Comparison of ENCODE assay signal across 9 cellular contexts in genomic region chr1:2543543-2544092, GRCh38. TPM values are rescaled to one million over a fixed set of nuclear protein-coding genes. Genes with fewer than 3 reads are reported as not detected.
DNase-seq lines count a peak whose midpoint lies in the region; ATAC-seq and TF ChIP-seq lines count a peak whose summit lies in the region.
"Had no signal": no experiment of that assay in that cellular context is flagged by ENCODE, and none has a peak within 500 bp of the region (broad histone marks: within the 10 kb centered on the region; RNA-seq: fewer than 3 reads in every experiment).

No MANE protein-coding gene starts in this region.

- H3K36me3 Mint-ChIP-seq in natural killer cell: no peaks in the 10 kb centered on the region
- H3K36me3 Mint-ChIP-seq in natural killer cell treated with Interleukin-12 subunit alpha and Interleukin-12 subunit beta and Interleukin-15 and Interleukin-18, amount 100 ng/mL, for 72 hours: no peaks in the 10 kb centered on the region

- ATAC-seq in natural killer cell: peak in 1 of 3 donors; percentile 10
- no peak for ATAC-seq in natural killer cell treated with Interleukin-12 subunit alpha and Interleukin-12 subunit beta and Interleukin-15 and Interleukin-18, amount 100 ng/mL, for 72 hours
- ATAC-seq in GM19467 (IDR thresholded peaks at IDR 0.05; ENCODE audit: unreplicated experiment): no peak
- ATAC-seq: esophagus mucosa had no signal

- H3K9me3 ChIP-seq in thymus (ENCODE audit: control insufficient read depth): no peaks in the 10 kb centered on the region

- peak overlapping the region; percentile 15 for H3K27ac ChIP-seq in thymus (ENCODE audit: low read depth)

- H3K36me3 ChIP-seq in thymus (ENCODE audit: control insufficient read depth, insufficient read depth): no peaks in the 10 kb centered on the region

- H3K4me3 Mint-ChIP-seq in natural killer cell: no peak overlapping the region
- no peak overlapping the region for H3K4me3 Mint-ChIP-seq in natural killer cell treated with Interleukin-12 subunit alpha and Interleukin-12 subunit beta and Interleukin-15 and Interleukin-18, amount 100 ng/mL, for 72 hours

- H3K27me3 Mint-ChIP-seq in natural killer cell (ENCODE audit: low read depth in 2 of 2): no peaks in the 10 kb centered on the region
- no peaks in the 10 kb centered on the region for H3K27me3 Mint-ChIP-seq in natural killer cell treated with Interleukin-12 subunit alpha and Interleukin-12 subunit beta and Interleukin-15 and Interleukin-18, amount 100 ng/mL, for 72 hours

- TF ChIP-seq CTCF in natural killer cell (IDR thresholded peaks at IDR 0.05) (no peak), fibroblast of villous mesenchyme (IDR thresholded peaks at IDR 0.05; ENCODE audit: insufficient read depth, low read depth, low read length) (no peak)

- no peaks in the 10 kb centered on the region for H3K9me3 Mint-ChIP-seq in natural killer cell
- H3K9me3 Mint-ChIP-seq in natural killer cell treated with Interleukin-12 subunit alpha and Interleukin-12 subunit beta and Interleukin-15 and Interleukin-18, amount 100 ng/mL, for 72 hours: no peaks in the 10 kb centered on the region

- peaks cover 41% of the 10 kb centered on the region for H3K4me1 ChIP-seq in thymus (ENCODE audit: control insufficient read depth, insufficient read depth, low read length)

- no peak overlapping the region for H3K27ac Mint-ChIP-seq in natural killer cell
- no peak overlapping the region for H3K27ac Mint-ChIP-seq in natural killer cell treated with Interleukin-12 subunit alpha and Interleukin-12 subunit beta and Interleukin-15 and Interleukin-18, amount 100 ng/mL, for 72 hours

- 37% methylated on average over 26 of the region's 26 CpGs for WGBS in thymus

- peaks cover 0 to 26% of the 10 kb centered on the region in 2 donors for H3K4me1 Mint-ChIP-seq in natural killer cell
- H3K4me1 Mint-ChIP-seq in natural killer cell treated with Interleukin-12 subunit alpha and Interleukin-12 subunit beta and Interleukin-15 and Interleukin-18, amount 100 ng/mL, for 72 hours (ENCODE audit: low read depth in 2 of 2): peaks cover 0 to 6% of the 10 kb centered on the region in 2 donors

- H3K4me3 ChIP-seq in fibroblast of villous mesenchyme (ENCODE audit: low read depth, low read length) (no peak overlapping the region), thymus (ENCODE audit: low read length) (peak overlapping the region; percentile 16)

- intact Hi-C loops in natural killer cell (cut with micrococcal nuclease): loop anchor here (10.0 kb wide), 2 partner anchors 101 to 349 kb away; partner anchors contain the start of gene FAAP20

- DNase-seq in natural killer cell (peak; percentile 64), SK-N-DZ (ENCODE audit: low spot score) (peak; percentile 63), fibroblast of villous mesenchyme (ENCODE audit: low read depth) (peak; percentile 46), SW 1271 (lab: John Stamatoyannopoulos, UW) (no peak), dermis blood vessel endothelial cell (no peak)
- no peak for DNase-seq in natural killer cell treated with Interleukin-12 subunit alpha and Interleukin-12 subunit beta and Interleukin-15 and Interleukin-18, amount 100 ng/mL, for 72 hours (ENCODE audit: low spot score)

- H3K27me3 ChIP-seq in thymus (ENCODE audit: control insufficient read depth, insufficient read depth): no peaks in the 10 kb centered on the region

RNA-seq across cellular contexts. Expression of gene TNFRSF14, which starts 12.6 kb away (rescaled TPM):
- 100 to 1,000 TPM; 228 to 266 (median 262) TPM for total RNA-seq in natural killer cell
- total RNA-seq in natural killer cell treated with Interleukin-12 subunit alpha and Interleukin-12 subunit beta and Interleukin-15 and Interleukin-18, amount 100 ng/mL, for 72 hours: 100 to 1,000 TPM in 1 of 2 donors, 10 to 100 TPM in 1; 93.2 to 118 TPM
- polyA plus RNA-seq in SK-N-DZ (2014; cell fraction: cytosol; rRNA removed): 0.49 TPM in 1 of 2 replicates, not detected in the other
- polyA plus RNA-seq in SK-N-DZ (2014; cell fraction: nucleus; rRNA removed): 1.2 and 1.4 TPM in 2 replicates
- 17.7 and 24.5 TPM in 2 replicates for total RNA-seq in fibroblast of villous mesenchyme
- 233 TPM for polyA plus RNA-seq in thymus
- 109 and 155 TPM in 2 replicates for total RNA-seq in dermis blood vessel endothelial cell

RNA-seq across cellular contexts. Expression of gene HES5, which starts 13.6 kb away (rescaled TPM):
- total RNA-seq in natural killer cell (not detected), fibroblast of villous mesenchyme (under 0.01 TPM in 1 of 2 replicates, not detected in the other), dermis blood vessel endothelial cell (0.17 TPM in 1 of 2 replicates, not detected in the other)
- not detected for total RNA-seq in natural killer cell treated with Interleukin-12 subunit alpha and Interleukin-12 subunit beta and Interleukin-15 and Interleukin-18, amount 100 ng/mL, for 72 hours
- polyA plus RNA-seq in SK-N-DZ (2014; cell fraction: cytosol; rRNA removed): not detected in 2 replicates
- polyA plus RNA-seq in SK-N-DZ (2014; cell fraction: nucleus; rRNA removed): not detected in 2 replicates
- polyA plus RNA-seq in thymus: 0.55 TPM

RNA-seq across cellular contexts. Expression of gene PANK4, which starts 17.2 kb away (rescaled TPM):
- total RNA-seq in natural killer cell (10 to 100 TPM; 48.2 to 75.7 (median 61.8) TPM), fibroblast of villous mesenchyme (23.8 and 27.6 TPM in 2 replicates), dermis blood vessel endothelial cell (21.5 and 24.7 TPM in 2 replicates)
- total RNA-seq in natural killer cell treated with Interleukin-12 subunit alpha and Interleukin-12 subunit beta and Interleukin-15 and Interleukin-18, amount 100 ng/mL, for 72 hours: 10 to 100 TPM; 37.7 to 70.5 TPM
- polyA plus RNA-seq in SK-N-DZ (2014; cell fraction: cytosol; rRNA removed): 19.0 and 27.4 TPM in 2 replicates
- 86.5 and 95.1 TPM in 2 replicates for polyA plus RNA-seq in SK-N-DZ (2014; cell fraction: nucleus; rRNA removed)
- 27.1 TPM for polyA plus RNA-seq in thymus

RNA-seq across cellular contexts. Expression of gene PRXL2B, which starts 43.0 kb away (rescaled TPM):
- 10 to 100 TPM; 11.3 to 15.1 (median 11.6) TPM for total RNA-seq in natural killer cell
- total RNA-seq in natural killer cell treated with Interleukin-12 subunit alpha and Interleukin-12 subunit beta and Interleukin-15 and Interleukin-18, amount 100 ng/mL, for 72 hours: 10 to 100 TPM in 1 of 2 donors, 1 to 10 TPM in 1; 9.1 to 18.5 TPM
- 18.7 and 24.5 TPM in 2 replicates for polyA plus RNA-seq in SK-N-DZ (2014; cell fraction: cytosol; rRNA removed)
- 22.0 and 36.4 TPM in 2 replicates for polyA plus RNA-seq in SK-N-DZ (2014; cell fraction: nucleus; rRNA removed)
- 13.2 and 15.1 TPM in 2 replicates for total RNA-seq in fibroblast of villous mesenchyme
- polyA plus RNA-seq in thymus: 12.3 TPM
- 63.0 and 128 TPM in 2 replicates for total RNA-seq in dermis blood vessel endothelial cell

Comparison
In these comparisons a context has a peak if more than half of its experiments do, and no peak if none do; other contexts are left out.
1. DNase-seq: peak in natural killer cell (single experiment), SK-N-DZ (single experiment) and fibroblast of villous mesenchyme (single experiment); none in natural killer cell treated with Interleukin-12 subunit alpha and Interleukin-12 subunit beta and Interleukin-15 and Interleukin-18, amount 100 ng/mL, for 72 hours (single experiment), SW 1271 (0 of 2) and dermis blood vessel endothelial cell (single experiment).